8 cellular contexts compared by ENCODE assay signal in the genomic region with DNA sequence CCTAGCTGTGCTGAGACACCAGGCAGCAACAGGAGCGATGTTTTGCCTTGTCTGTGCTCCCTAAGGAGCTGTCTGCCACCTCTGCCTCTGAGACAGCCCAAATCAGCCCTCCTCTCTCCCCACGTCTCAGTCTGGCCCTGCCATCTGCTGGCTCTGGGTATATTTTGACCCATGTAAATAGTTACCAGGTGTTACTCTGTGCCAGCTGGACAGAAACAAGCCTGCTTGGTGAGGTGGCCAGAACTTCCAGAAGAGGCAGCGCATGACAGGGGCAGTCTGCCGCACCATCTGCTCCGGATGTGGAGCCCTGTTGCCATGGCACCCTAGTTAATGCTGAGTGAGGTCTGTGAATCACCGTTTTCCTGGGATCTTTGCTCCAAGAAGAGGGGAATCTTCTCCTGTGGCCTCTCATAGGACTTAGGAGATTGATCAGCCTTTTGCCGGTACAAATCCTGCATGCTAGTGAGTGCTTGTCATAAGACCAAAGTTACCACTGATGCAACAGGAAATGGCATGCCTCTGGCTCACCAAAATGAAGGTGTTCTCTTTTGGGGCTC. TPM values are rescaled to one million over a fixed set of nuclear protein-coding genes. Genes with fewer than 3 reads are reported as not detected.
DNase-seq lines count a peak whose midpoint lies in the region; ATAC-seq, FAIRE-seq and TF ChIP-seq lines count a peak whose summit lies in the region.

No MANE protein-coding gene starts in this region.

- no peaks in the 10 kb centered on the region for H3K27me3 ChIP-seq in pancreas

- H3K9me3 Mint-ChIP-seq in activated naive CD4-positive, alpha-beta T cell treated with anti-CD3 and anti-CD28 coated beads, Interleukin-2, amount 50 U/mL, for 72 hours, result peaks cover 0 to 13% of the 10 kb centered on the region in 2 donors

- no peak for FAIRE-seq in pancreas (lab: Jason Lieb, UNC)

- peaks cover 0 to 7% (median 0%) of the 10 kb centered on the region in 3 donors for H3K4me1 ChIP-seq in pancreas

- DNase-seq in Daoy (ENCODE audit: low read depth), result peak; percentile 91
- peak; percentile 13 for DNase-seq in NCI-H2029 treated with DMSO at 0.1 percent for 48 hours (lab: John Stamatoyannopoulos, UW)
- DNase-seq in activated naive CD4-positive, alpha-beta T cell treated with anti-CD3 and anti-CD28 coated beads, Interleukin-2, amount 50 U/mL, for 72 hours (ENCODE audit: low spot score in 2 of 2), result no peak
- peak; percentile 78 for DNase-seq in Right ventricle myocardium inferior (ENCODE audit: missing footprints)
- peak in 5 of 6 donors; percentile 51 to 78 (median 68) for DNase-seq in pancreas

- H3K36me3 Mint-ChIP-seq in activated naive CD4-positive, alpha-beta T cell treated with anti-CD3 and anti-CD28 coated beads, Interleukin-2, amount 50 U/mL, for 72 hours, result peaks cover 0 to 33% of the 10 kb centered on the region in 2 donors

- H3K27ac Mint-ChIP-seq in activated naive CD4-positive, alpha-beta T cell treated with anti-CD3 and anti-CD28 coated beads, Interleukin-2, amount 50 U/mL, for 72 hours, result peak overlapping the region; percentile 81 to 93

- H3K4me3 ChIP-seq in pancreas, result no peak overlapping the region

- ATAC-seq in activated naive CD4-positive, alpha-beta T cell treated with anti-CD3 and anti-CD28 coated beads, Interleukin-2, amount 50 U/mL, for 72 hours, result peak; percentile 53 to 71
- ATAC-seq in Right ventricle myocardium inferior (peak; percentile 80), pancreas (peak; percentile 68 to 86 (median 84)), GM19023 (IDR thresholded peaks at IDR 0.05; ENCODE audit: unreplicated experiment) (no peak), HG03442 (IDR thresholded peaks at IDR 0.05; ENCODE audit: unreplicated experiment) (no peak), GM21367 (IDR thresholded peaks at IDR 0.05; ENCODE audit: unreplicated experiment) (no peak)

- peak overlapping the region in 2 of 4 donors; percentile 47 to 73 for H3K27ac ChIP-seq in pancreas

- no peaks in the 10 kb centered on the region for H3K9me3 ChIP-seq in pancreas

- WGBS in pancreas, 2 donors, result 30 to 34% methylated on average over 7 of the region's 7 CpGs

- intact Hi-C loops in Right ventricle myocardium inferior (cut with DNase I) (no loop called here), pancreas (cut with DNase I) (no loop called here)

- TF ChIP-seq CTCF in pancreas (IDR thresholded peaks at IDR 0.05), result no peak

- no peaks in the 10 kb centered on the region for H3K36me3 ChIP-seq in pancreas

RNA-seq across cellular contexts. Expression of gene GSTO2, which starts 31.8 kb away (rescaled TPM):
- 0.06 and 0.48 TPM in 2 replicates for total RNA-seq in Daoy (2014; rRNA removed; shearing (Covaris generic))
- total RNA-seq in activated naive CD4-positive, alpha-beta T cell treated with anti-CD3 and anti-CD28 coated beads, Interleukin-2, amount 50 U/mL, for 72 hours, result 1 to 10 TPM; 1.4 to 1.6 TPM
- total RNA-seq in Right ventricle myocardium inferior (0.70 TPM), pancreas (10 to 100 TPM; 13.8 to 25.7 (median 17.1) TPM)
- polyA plus RNA-seq in pancreas, result 10 to 100 TPM; 21.9 to 28.1 TPM

RNA-seq across cellular contexts. Expression of gene ITPRIP, which starts 37.5 kb away (rescaled TPM):
- total RNA-seq in Daoy (2014; rRNA removed; shearing (Covaris generic)), result 3.2 and 3.3 TPM in 2 replicates
- 10 to 100 TPM; 19.6 to 26.1 TPM for total RNA-seq in activated naive CD4-positive, alpha-beta T cell treated with anti-CD3 and anti-CD28 coated beads, Interleukin-2, amount 50 U/mL, for 72 hours
- total RNA-seq in Right ventricle myocardium inferior (28.2 TPM), pancreas (1 to 10 TPM; 2.0 to 7.1 (median 2.8) TPM)
- polyA plus RNA-seq in pancreas, result 1 to 10 TPM; 1.8 to 2.3 TPM

RNA-seq across cellular contexts. Expression of gene GSTO1, which starts 46.1 kb away (rescaled TPM):
- 194 and 233 TPM in 2 replicates for total RNA-seq in Daoy (2014; rRNA removed; shearing (Covaris generic))
- total RNA-seq in activated naive CD4-positive, alpha-beta T cell treated with anti-CD3 and anti-CD28 coated beads, Interleukin-2, amount 50 U/mL, for 72 hours, result 100 to 1,000 TPM; 232 to 431 TPM
- total RNA-seq in Right ventricle myocardium inferior (174 TPM), pancreas (10 to 100 TPM; 22.7 to 52.1 (median 36.6) TPM)
- 10 to 100 TPM; 66.6 to 76.0 TPM for polyA plus RNA-seq in pancreas

RNA-seq across cellular contexts. Expression of gene CFAP58, which starts 52.8 kb away (rescaled TPM):
- total RNA-seq in Daoy (2014; rRNA removed; shearing (Covaris generic)), result 0.06 TPM in 2 replicates
- 1 to 10 TPM; 1.3 to 1.5 TPM for total RNA-seq in activated naive CD4-positive, alpha-beta T cell treated with anti-CD3 and anti-CD28 coated beads, Interleukin-2, amount 50 U/mL, for 72 hours
- total RNA-seq in Right ventricle myocardium inferior (1.1 TPM), pancreas (under 1 TPM in 5 of 6 donors, not detected in 1; 0.19 to 0.53 (median 0.29) TPM)
- polyA plus RNA-seq in pancreas, result under 1 TPM; 0.09 to 0.19 TPM

Comparison
In these comparisons a context has a peak if more than half of its experiments do, and no peak if none do; other contexts are left out.
1. DNase-seq: peak in Daoy (single experiment), NCI-H2029 treated with DMSO at 0.1 percent for 48 hours (single experiment), Right ventricle myocardium inferior (single experiment) and pancreas (5 of 6); none in activated naive CD4-positive, alpha-beta T cell treated with anti-CD3 and anti-CD28 coated beads, Interleukin-2, amount 50 U/mL, for 72 hours (0 of 2).
2. ATAC-seq: peak in activated naive CD4-positive, alpha-beta T cell treated with anti-CD3 and anti-CD28 coated beads, Interleukin-2, amount 50 U/mL, for 72 hours (2 of 2), Right ventricle myocardium inferior (single experiment) and pancreas (4 of 4); none in GM19023 (single experiment), HG03442 (single experiment) and GM21367 (single experiment).